8 cellular contexts compared by ENCODE assay signal in genomic region chr2:106517329-106517728, GRCh38. TPM values are rescaled to one million over a fixed set of nuclear protein-coding genes. Genes with fewer than 3 reads are reported as not detected.
"Had no signal": no experiment of that assay in that cellular context is flagged by ENCODE, and none has a peak within 500 bp of the region (broad histone marks: within the 10 kb centered on the region; RNA-seq: fewer than 3 reads in every experiment).

No MANE protein-coding gene starts in this region.

- H3K4me2 ChIP-seq: KMS-11 had no signal

- H3K4me1 Mint-ChIP-seq: H9 had no signal

- H3K9ac ChIP-seq: KMS-11 had no signal

- H3K27ac ChIP-seq: KMS-11 had no signal

- DNase-seq: GOT3, H9, HCEC 1CT, KBM-7 had no signal

- H3K27ac Mint-ChIP-seq: H9 had no signal

- FAIRE-seq: H54, HTR-8/SVneo had no signal

RNA-seq across cellular contexts. Expression of gene CD8B2, which starts 30.2 kb away (rescaled TPM):
- total RNA-seq: H9, HT-29 had no signal

RNA-seq across cellular contexts. Expression of gene RGPD3, which starts 49.1 kb away (rescaled TPM):
- total RNA-seq: HT-29 had no signal
